ENCODE assay signal across 15 cellular contexts in the genomic region with DNA sequence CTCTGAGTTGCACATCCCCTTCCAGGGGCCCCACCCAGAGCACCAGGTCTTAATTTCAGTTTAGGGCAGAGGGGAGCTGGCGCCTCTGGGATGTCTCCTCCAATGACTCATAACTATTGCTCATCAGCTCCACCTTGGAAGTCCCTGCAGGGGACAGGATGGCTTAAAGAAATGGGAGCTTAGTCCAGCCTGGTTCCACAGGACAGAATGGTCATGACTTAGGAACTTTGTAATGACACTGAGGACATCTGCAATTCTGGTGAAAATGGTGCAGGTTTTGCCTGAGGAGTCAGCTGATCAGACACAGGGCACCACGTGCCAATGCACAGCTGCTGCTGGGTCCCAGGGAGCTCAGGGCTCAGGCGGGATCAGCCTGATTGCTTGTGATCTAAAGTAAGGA. TPM values are rescaled to one million over a fixed set of nuclear protein-coding genes. Genes with fewer than 3 reads are reported as not detected.
A peak's percentile ranks its signal among the peaks of the same experiment; 100 is the strongest.
DNase-seq lines count a peak whose midpoint lies in the region; ATAC-seq and TF ChIP-seq lines count a peak whose summit lies in the region.
"Had no signal": no experiment of that assay in that cellular context is flagged by ENCODE, and none has a peak within 500 bp of the region (broad histone marks: within the 10 kb centered on the region; RNA-seq: fewer than 3 reads in every experiment).

No MANE protein-coding gene starts in this region.

- intact Hi-C loops in body of pancreas (cut with DNase I) = no loop called here

- H3K9me3 ChIP-seq in WERI-Rb-1 (ENCODE audit: severe bottlenecking) = no peaks in the 10 kb centered on the region
- no peaks in the 10 kb centered on the region for H3K9me3 ChIP-seq in mesenchymal stem cell (ENCODE audit: control insufficient read depth, low read length)
- H3K9me3 ChIP-seq in body of pancreas = no peaks in the 10 kb centered on the region

- no peak overlapping the region for H3K14ac ChIP-seq in mesenchymal stem cell (ENCODE audit: low read length in 2 of 2)

- TF ChIP-seq POLR2A in body of pancreas (IDR thresholded peaks at IDR 0.05) = no peak

- H3K18ac ChIP-seq in mesenchymal stem cell (ENCODE audit: low read depth in 1 of 2, low read length in 2 of 2) = no peak overlapping the region

- H2BK5ac ChIP-seq in mesenchymal stem cell (ENCODE audit: low read depth, low read length, poor library complexity, severe bottlenecking) = no peak overlapping the region

- no peaks in the 10 kb centered on the region for H3K36me3 ChIP-seq in WERI-Rb-1
- no peaks in the 10 kb centered on the region for H3K36me3 ChIP-seq in mesenchymal stem cell (ENCODE audit: control insufficient read depth in 1 of 2, insufficient read depth in 2 of 2, low read depth in 1 of 2, low read length in 2 of 2)
- H3K36me3 ChIP-seq in body of pancreas (replicated peaks in 1 of 2; ENCODE audit: insufficient read depth in 1 of 2, low read depth in 2 of 2) = no peaks in the 10 kb centered on the region

- no peak overlapping the region for H3K4ac ChIP-seq in mesenchymal stem cell (ENCODE audit: low read depth in 1 of 2, low read length in 2 of 2)

- 49% methylated on average over 3 of the region's 3 CpGs for WGBS in mesenchymal stem cell
- WGBS in body of pancreas, 2 donors = 68 to 71% methylated on average over 3 of the region's 3 CpGs

- no peaks in the 10 kb centered on the region for H3K27me3 ChIP-seq in WERI-Rb-1 (ENCODE audit: insufficient read depth, low read depth, severe bottlenecking)
- H3K27me3 ChIP-seq in mesenchymal stem cell (ENCODE audit: control insufficient read depth in 1 of 2, insufficient read depth in 1 of 2, low read length in 2 of 2) = no peaks in the 10 kb centered on the region
- no peaks in the 10 kb centered on the region for H3K27me3 ChIP-seq in body of pancreas

- no peak overlapping the region for H3K4me3 ChIP-seq in WERI-Rb-1 (ENCODE audit: low read depth, low read length)
- H3K4me3 ChIP-seq in mesenchymal stem cell (ENCODE audit: insufficient read depth in 1 of 2, low read depth in 1 of 2, low read length in 2 of 2) = peak overlapping the region in 1 of 2 experiments; percentile 29
- no peak overlapping the region for H3K4me3 ChIP-seq in body of pancreas

- peak; percentile 66 for DNase-seq in EH (ENCODE audit: low read depth)
- peak; percentile 50 for DNase-seq in LHCN-M2 (ENCODE audit: low read depth)
- peak; percentile 30 for DNase-seq in WERI-Rb-1
- peak; percentile 42 for DNase-seq in mesenchymal stem cell
- no peak for DNase-seq in amniotic stem cell (lab: John Stamatoyannopoulos, UW)
- no peak for DNase-seq in body of pancreas
- no peak for DNase-seq in NCI-H774 (lab: John Stamatoyannopoulos, UW)
- DNase-seq: kidney, NCI-H1105, NCI-H446 treated with DMSO at 0.1 percent for 48 hours, SIG-M5 had no signal

- ATAC-seq in GM18870 (IDR thresholded peaks at IDR 0.05; ENCODE audit: unreplicated experiment) = no peak
- no peak for ATAC-seq in body of pancreas

- H4K8ac ChIP-seq in mesenchymal stem cell (ENCODE audit: low read length) = no peak overlapping the region

- no peak overlapping the region for H3K23ac ChIP-seq in mesenchymal stem cell (ENCODE audit: low read length in 2 of 2)

- H3K4me1 ChIP-seq in mesenchymal stem cell (ENCODE audit: control insufficient read depth, insufficient read depth, low read depth, low read length) = peaks cover 7% of the 10 kb centered on the region
- no peaks in the 10 kb centered on the region for H3K4me1 ChIP-seq in body of pancreas

- no peak overlapping the region for H2AK5ac ChIP-seq in mesenchymal stem cell (ENCODE audit: low read length, severe bottlenecking)

- H3K27ac ChIP-seq in WERI-Rb-1 (no peak overlapping the region), mesenchymal stem cell (ENCODE audit: low read length, poor library complexity, severe bottlenecking) (no peak overlapping the region), body of pancreas (no peak overlapping the region)
- H3K27ac ChIP-seq: HL-60, VCaP had no signal

- H3K4me2 ChIP-seq in mesenchymal stem cell (ENCODE audit: low read length, poor library complexity, severe bottlenecking) = no peak overlapping the region

- peak overlapping the region in 1 of 2 experiments; percentile 15 for H2BK12ac ChIP-seq in mesenchymal stem cell (ENCODE audit: low read length in 2 of 2)

- no peak for TF ChIP-seq CTCF in WERI-Rb-1 (IDR thresholded peaks at IDR 0.05; ENCODE audit: low read depth, low read length)
- TF ChIP-seq CTCF in body of pancreas (IDR thresholded peaks at IDR 0.05) = no peak

- H3K9ac ChIP-seq in mesenchymal stem cell (ENCODE audit: low read length) = no peak overlapping the region

- no peak overlapping the region for H4K91ac ChIP-seq in mesenchymal stem cell (ENCODE audit: low read length)

- H2AFZ ChIP-seq in mesenchymal stem cell (ENCODE audit: low read depth, low read length) = no peak overlapping the region

- H2BK120ac ChIP-seq in mesenchymal stem cell (ENCODE audit: low read depth, low read length) = no peak overlapping the region

- H3K79me1 ChIP-seq in mesenchymal stem cell (replicated peaks; ENCODE audit: low read length, poor library complexity, severe bottlenecking) = no peaks in the 10 kb centered on the region

- H2BK15ac ChIP-seq in mesenchymal stem cell (ENCODE audit: low read depth, poor library complexity, severe bottlenecking) = no peak overlapping the region

RNA-seq across cellular contexts. Expression of gene PPP1R26, which starts 16.4 kb away (rescaled TPM):
- total RNA-seq in LHCN-M2 (2014; rRNA removed) (8.1 and 9.2 TPM in 2 replicates), body of pancreas (10 to 100 TPM; 17.8 to 17.9 TPM)
- polyA plus RNA-seq in LHCN-M2 (2012) = 5.6 TPM
- 6.6 TPM for polyA plus RNA-seq in mesenchymal stem cell (2013, experiment 1 of 2)
- 6.3 TPM for polyA plus RNA-seq in mesenchymal stem cell (2013, experiment 2 of 2)

RNA-seq across cellular contexts. Expression of gene MRPS2, which starts 37.3 kb away (rescaled TPM):
- total RNA-seq in LHCN-M2 (2014; rRNA removed) = 52.3 and 54.2 TPM in 2 replicates
- polyA plus RNA-seq in LHCN-M2 (2012) = 41.6 TPM
- 75.7 TPM for polyA plus RNA-seq in mesenchymal stem cell (2013, experiment 1 of 2)
- 66.5 TPM for polyA plus RNA-seq in mesenchymal stem cell (2013, experiment 2 of 2)
- 10 to 100 TPM; 15.8 to 35.0 TPM for total RNA-seq in body of pancreas

RNA-seq across cellular contexts. Expression of gene LCN1, which starts 58.1 kb away (rescaled TPM):
- total RNA-seq in LHCN-M2 (2014; rRNA removed) (not detected in 2 replicates), body of pancreas (not detected)
- not detected for polyA plus RNA-seq in LHCN-M2 (2012)
- not detected for polyA plus RNA-seq in mesenchymal stem cell (2013, experiment 1 of 2)
- not detected for polyA plus RNA-seq in mesenchymal stem cell (2013, experiment 2 of 2)
- total RNA-seq: kidney had no signal
- polyA plus RNA-seq: adipose tissue had no signal

Comparison
In these comparisons a context has a peak if more than half of its experiments do, and no peak if none do; other contexts are left out.
1. DNase-seq: peak in EH (single experiment), LHCN-M2 (single experiment), WERI-Rb-1 (single experiment) and mesenchymal stem cell (single experiment); none in amniotic stem cell (single experiment), body of pancreas (0 of 4) and NCI-H774 (single experiment).